ENCODE assay signal across 8 cellular contexts in the genomic region with DNA sequence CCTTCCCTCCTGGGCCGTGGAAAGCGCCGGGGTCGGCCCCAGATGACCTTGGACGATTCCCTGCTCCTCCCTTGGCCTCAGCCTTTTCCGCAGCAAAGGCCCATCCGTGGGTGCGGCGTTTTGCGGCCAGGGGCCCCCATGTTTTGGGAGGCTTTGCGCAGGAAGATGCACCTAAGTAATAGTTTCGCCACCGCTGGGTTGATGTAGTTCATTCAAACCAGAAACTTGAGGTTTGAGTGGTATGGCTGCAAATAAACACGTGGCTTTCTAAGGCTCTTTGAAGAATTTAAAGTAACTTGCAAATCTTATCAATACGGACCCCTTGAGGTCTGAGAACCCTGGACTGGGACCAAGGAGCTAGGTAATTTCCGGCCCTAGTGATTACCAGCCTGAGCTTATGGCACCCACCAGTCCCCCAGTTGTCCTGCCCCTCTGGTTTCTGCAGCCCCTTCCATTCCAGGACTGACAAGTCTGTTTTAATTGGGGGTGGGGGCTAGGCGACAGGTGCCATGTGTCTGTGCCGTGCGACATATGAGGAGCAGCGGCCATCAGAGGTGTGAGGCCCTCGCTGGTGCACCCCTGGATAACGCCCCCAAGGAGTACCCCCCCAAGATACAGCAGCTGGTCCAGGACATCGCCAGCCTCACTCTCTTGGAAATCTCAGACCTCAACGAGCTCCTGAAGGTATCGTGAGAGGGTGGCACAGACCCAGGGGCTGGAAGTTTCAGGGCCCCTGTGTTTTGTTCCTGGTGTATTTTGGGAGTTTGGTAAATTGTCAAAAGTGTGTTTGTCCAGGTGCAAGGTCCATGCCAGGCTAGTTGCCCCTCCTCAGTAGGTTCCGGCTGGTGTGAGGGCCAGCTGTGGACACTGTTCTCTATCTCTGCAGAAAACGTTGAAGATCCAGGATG. TPM values are rescaled to one million over a fixed set of nuclear protein-coding genes. Genes with fewer than 3 reads are reported as not detected.
A peak's percentile ranks its signal among the peaks of the same experiment; 100 is the strongest.
DNase-seq lines count a peak whose midpoint lies in the region; ATAC-seq, FAIRE-seq and TF ChIP-seq lines count a peak whose summit lies in the region.

No MANE protein-coding gene starts in this region.

- DNase-seq in PC-3 (no peak), epithelial cell of proximal tubule (ENCODE audit: low read depth) (no peak), pancreas (peak in 1 of 6 donors; percentile 41), amniotic stem cell (lab: John Stamatoyannopoulos, UW) (no peak), GM19240 (ENCODE audit: insufficient read length, low spot score) (no peak)
- no peak for DNase-seq in stimulated activated CD4-positive, alpha-beta T cell treated with anti-CD3 and anti-CD28 coated beads, Interleukin-4, amount 100 ng/mL, for 24 hours

- peaks cover 15% of the 10 kb centered on the region; the same call in 1 of the 2 replicates for H4K20me1 ChIP-seq in PC-3 (ENCODE audit: low read length)

- peak overlapping the region; percentile 99 for H3K9ac ChIP-seq in PC-3 (ENCODE audit: low read length)

- peak overlapping the region; percentile 97 for H3K4me2 ChIP-seq in PC-3 (ENCODE audit: low read length)

- peak overlapping the region; percentile 62; the same call in 1 of the 2 replicates for H2AFZ ChIP-seq in PC-3 (ENCODE audit: low read length)

- no peak for TF ChIP-seq CTCF in PC-3 (conservative IDR thresholded peaks at IDR 0.05; ENCODE audit: low read depth, low read length)
- TF ChIP-seq CTCF in epithelial cell of proximal tubule (conservative IDR thresholded peaks at IDR 0.05; ENCODE audit: low read depth, low read length) = no peak
- TF ChIP-seq CTCF in pancreas (IDR thresholded peaks at IDR 0.05) = no peak

- peaks cover 22% of the 10 kb centered on the region for H3K4me1 ChIP-seq in PC-3 (ENCODE audit: insufficient read depth, low read length)
- H3K4me1 ChIP-seq in pancreas = peaks cover 5 to 22% (median 5%) of the 10 kb centered on the region in 3 donors

- peak overlapping the region; percentile 74 for H3K27ac ChIP-seq in PC-3 (ENCODE audit: low read length)
- H3K27ac ChIP-seq in pancreas = peak overlapping the region; percentile 82 to 95 (median 87)

- H3K27me3 ChIP-seq in PC-3 (ENCODE audit: low read length) = no peaks in the 10 kb centered on the region
- H3K27me3 ChIP-seq in pancreas = no peaks in the 10 kb centered on the region

- WGBS in pancreas, 2 donors = 14 to 15% methylated on average over 27 of the region's 27 CpGs

- H3K36me3 ChIP-seq in PC-3 (ENCODE audit: low read depth, low read length) (peaks cover 45% of the 10 kb centered on the region), pancreas (peaks cover 0 to 19% (median 5%) of the 10 kb centered on the region in 3 donors)

- intact Hi-C loops in PC-3 (cut with micrococcal nuclease) = no loop called here
- intact Hi-C loops in pancreas (cut with DNase I) = no loop called here

- CTCF ChIA-PET in PC-3 (lab: Charles Lee) = no interaction called here

- H3K9me3 ChIP-seq in PC-3 (ENCODE audit: low read length) (no peaks in the 10 kb centered on the region), pancreas (no peaks in the 10 kb centered on the region)

- no peaks in the 10 kb centered on the region for H3K9me2 ChIP-seq in PC-3 (replicated peaks; ENCODE audit: low read length)

- ATAC-seq in GM21360 (IDR thresholded peaks at IDR 0.05; ENCODE audit: unreplicated experiment) (peak; percentile 2), PC-3 (no peak), pancreas (peak in 1 of 4 donors; percentile 20), GM18873 (IDR thresholded peaks at IDR 0.05; ENCODE audit: low FRiP score, unreplicated experiment) (no peak)

- peaks cover 74% of the 10 kb centered on the region for H3K79me2 ChIP-seq in PC-3 (ENCODE audit: low read length)

- H3K4me3 ChIP-seq in PC-3 (ENCODE audit: low read length) (peak overlapping the region; percentile 75), epithelial cell of proximal tubule (ENCODE audit: low read depth, low read length) (peak overlapping the region; percentile 96), pancreas (peak overlapping the region; percentile 94 to 98 (median 96))

- POLR2A ChIA-PET in PC-3 (lab: Charles Lee; ENCODE audit: unreplicated experiment) = interaction anchor here (0.8 to 1.0 kb wide), 3 partner anchors 9 to 325 kb away, joined by 3 to 10 read pairs (median 6); no protein-coding TSS in a partner anchor

- BruUV-seq in PC-3 (replicated peaks; lab: Mats Ljungman, UMichigan) = TSS peak; percentile 42

- peaks cover 3% of the 10 kb centered on the region for H3F3A ChIP-seq in PC-3 (ENCODE audit: low read length, unreplicated experiment)

- FAIRE-seq in pancreas (lab: Jason Lieb, UNC) = no peak

RNA-seq across cellular contexts. Expression of gene MRPL12, which starts 0.8 kb away (rescaled TPM):
- total RNA-seq in PC-3 (2014; rRNA removed) (100 and 108 TPM in 2 replicates), epithelial cell of proximal tubule (127 and 218 TPM in 2 replicates), pancreas (10 to 100 TPM; 18.1 to 46.6 (median 23.7) TPM)
- 10 to 100 TPM; 48.8 to 98.7 TPM for polyA plus RNA-seq in pancreas

RNA-seq across cellular contexts. Expression of gene SLC25A10, which starts 8.1 kb away (rescaled TPM):
- 113 and 117 TPM in 2 replicates for total RNA-seq in PC-3 (2014; rRNA removed)
- total RNA-seq in epithelial cell of proximal tubule = 60.1 and 98.6 TPM in 2 replicates
- 10 to 100 TPM; 12.0 to 40.1 (median 17.3) TPM for total RNA-seq in pancreas
- 10 to 100 TPM; 34.6 to 55.8 TPM for polyA plus RNA-seq in pancreas

RNA-seq across cellular contexts. Expression of gene HGS, which starts 20.2 kb away (rescaled TPM):
- total RNA-seq in PC-3 (2014; rRNA removed) (177 and 194 TPM in 2 replicates), epithelial cell of proximal tubule (122 and 144 TPM in 2 replicates), pancreas (10 to 100 TPM; 39.3 to 56.6 (median 43.0) TPM)
- 100 to 1,000 TPM; 135 to 174 TPM for polyA plus RNA-seq in pancreas

RNA-seq across cellular contexts. Expression of gene ARL16, which starts 20.4 kb away (rescaled TPM):
- total RNA-seq in PC-3 (2014; rRNA removed) = 52.6 and 68.8 TPM in 2 replicates
- 43.5 and 59.0 TPM in 2 replicates for total RNA-seq in epithelial cell of proximal tubule
- 10 to 100 TPM; 10.5 to 18.3 (median 13.1) TPM for total RNA-seq in pancreas
- polyA plus RNA-seq in pancreas = 100 to 1,000 TPM; 102 to 119 TPM

RNA-seq across cellular contexts. Expression of gene CCDC137, which starts 37.5 kb away (rescaled TPM):
- total RNA-seq in PC-3 (2014; rRNA removed) (49.9 and 71.0 TPM in 2 replicates), epithelial cell of proximal tubule (32.7 and 33.2 TPM in 2 replicates), pancreas (10 to 100 TPM in 1 of 6 donors, 1 to 10 TPM in 5; 2.9 to 11.0 (median 5.6) TPM)
- polyA plus RNA-seq in pancreas = 10 to 100 TPM; 12.5 to 50.4 TPM
